In genomic region chr1:209747580-209748262, GRCh38 we compare ENCODE assay signal across 8 cellular contexts. TPM values are rescaled to one million over a fixed set of nuclear protein-coding genes. Genes with fewer than 3 reads are reported as not detected.
A peak's percentile ranks its signal among the peaks of the same experiment; 100 is the strongest.
DNase-seq lines count a peak whose midpoint lies in the region; ATAC-seq and TF ChIP-seq lines count a peak whose summit lies in the region.

No MANE protein-coding gene starts in this region.

- no peaks in the 10 kb centered on the region for H3K9me3 Mint-ChIP-seq in activated CD8-positive, alpha-beta T cell treated with anti-CD3 and anti-CD28 coated beads for 36 hours

- intact Hi-C loops in activated CD8-positive, alpha-beta T cell treated with anti-CD3 and anti-CD28 coated beads for 36 hours (cut with micrococcal nuclease) = loop anchor here (2.0 to 10.0 kb wide), 5 partner anchors 40 to 179 kb away; no protein-coding TSS in a partner anchor

- peak overlapping the region; percentile 95 for H3K27ac Mint-ChIP-seq in activated CD8-positive, alpha-beta T cell treated with anti-CD3 and anti-CD28 coated beads for 36 hours

- no peaks in the 10 kb centered on the region for H3K36me3 Mint-ChIP-seq in activated CD8-positive, alpha-beta T cell treated with anti-CD3 and anti-CD28 coated beads for 36 hours (ENCODE audit: low read depth)

- peak overlapping the region; percentile 53 for H3K4me3 Mint-ChIP-seq in activated CD8-positive, alpha-beta T cell treated with anti-CD3 and anti-CD28 coated beads for 36 hours

- DNase-seq in NCI-H2029 (lab: John Stamatoyannopoulos, UW) (peak; percentile 87), lung microvascular endothelial cell (ENCODE audit: low read depth in 2 of 2) (peak; percentile 93 to 94), NCI-H2196 (lab: John Stamatoyannopoulos, UW; ENCODE audit: unreplicated experiment) (no peak)
- peak; percentile 95 for DNase-seq in activated CD8-positive, alpha-beta T cell treated with anti-CD3 and anti-CD28 coated beads for 36 hours
- peak; percentile 69 for DNase-seq in effector CD4-positive, alpha-beta T cell
- DNase-seq in stimulated activated CD4-positive, alpha-beta T cell treated with anti-CD3 and anti-CD28 coated beads, TNF-alpha, amount 100 ng/mL, for 4 hours (ENCODE audit: low read depth in 3 of 3) = peak; percentile 66 to 75 (median 70)

- peak; percentile 65 for ATAC-seq in HG02623 (IDR thresholded peaks at IDR 0.05; ENCODE audit: unreplicated experiment)
- peak; percentile 79 for ATAC-seq in activated CD8-positive, alpha-beta T cell treated with anti-CD3 and anti-CD28 coated beads for 36 hours

- peaks cover 64% of the 10 kb centered on the region for H3K4me1 Mint-ChIP-seq in activated CD8-positive, alpha-beta T cell treated with anti-CD3 and anti-CD28 coated beads for 36 hours (ENCODE audit: low read depth)

- H3K27me3 Mint-ChIP-seq in activated CD8-positive, alpha-beta T cell treated with anti-CD3 and anti-CD28 coated beads for 36 hours = no peaks in the 10 kb centered on the region

- TF ChIP-seq CTCF in GM12873 (IDR thresholded peaks at IDR 0.05; ENCODE audit: insufficient read depth, low read depth, low read length, missing control alignments) = peak; percentile 91
- peak; percentile 97 for TF ChIP-seq CTCF in activated CD8-positive, alpha-beta T cell treated with anti-CD3 and anti-CD28 coated beads for 36 hours (IDR thresholded peaks at IDR 0.05)

- POLR2A ChIA-PET in activated CD8-positive, alpha-beta T cell treated with anti-CD3 and anti-CD28 coated beads for 36 hours (lab: Charles Lee) = interaction anchor here (1.1 to 13.2 kb wide), 6 partner anchors 9 to 74 kb away, joined by 3 to 242 read pairs (median 4); partner anchors contain the start of genes C1orf74 and G0S2

- CTCF ChIA-PET in activated CD8-positive, alpha-beta T cell treated with anti-CD3 and anti-CD28 coated beads for 36 hours (lab: Charles Lee) = interaction anchor here (0.6 to 4.4 kb wide), 46 partner anchors 9 to 183 kb away, joined by 3 to 42 read pairs (median 6); partner anchors contain the start of genes C1orf74, CAMK1G, G0S2 and TRAF3IP3

RNA-seq across cellular contexts. Expression of gene TRAF3IP3, which starts 8.1 kb away (rescaled TPM):
- total RNA-seq in activated CD8-positive, alpha-beta T cell treated with anti-CD3 and anti-CD28 coated beads for 36 hours = 100 to 1,000 TPM; 194 TPM
- not detected in 2 replicates for total RNA-seq in lung microvascular endothelial cell

RNA-seq across cellular contexts. Expression of gene C1orf74, which starts 36.6 kb away (rescaled TPM):
- total RNA-seq in activated CD8-positive, alpha-beta T cell treated with anti-CD3 and anti-CD28 coated beads for 36 hours = 1 to 10 TPM; 2.8 to 3.0 TPM
- 1.4 and 1.5 TPM in 2 replicates for total RNA-seq in lung microvascular endothelial cell

RNA-seq across cellular contexts. Expression of gene HSD11B1, which starts 43.1 kb away (rescaled TPM):
- under 1 TPM; 0.47 to 0.59 TPM for total RNA-seq in activated CD8-positive, alpha-beta T cell treated with anti-CD3 and anti-CD28 coated beads for 36 hours
- total RNA-seq in lung microvascular endothelial cell = under 0.01 TPM in 1 of 2 replicates, not detected in the other

RNA-seq across cellular contexts. Expression of gene IRF6, which starts 58.2 kb away (rescaled TPM):
- total RNA-seq in activated CD8-positive, alpha-beta T cell treated with anti-CD3 and anti-CD28 coated beads for 36 hours = 1 to 10 TPM; 1.2 TPM
- under 0.01 and 1.5 TPM in 2 replicates for total RNA-seq in lung microvascular endothelial cell

Comparison
In these comparisons a context has a peak if more than half of its experiments do, and no peak if none do; other contexts are left out.
1. RNA of gene TRAF3IP3, which starts 8.1 kb away (total RNA-seq): 194 TPM in activated CD8-positive, alpha-beta T cell treated with anti-CD3 and anti-CD28 coated beads for 36 hours; not detected in lung microvascular endothelial cell; every median in the first group is over 100 times any median in the second.